In the genomic region with DNA sequence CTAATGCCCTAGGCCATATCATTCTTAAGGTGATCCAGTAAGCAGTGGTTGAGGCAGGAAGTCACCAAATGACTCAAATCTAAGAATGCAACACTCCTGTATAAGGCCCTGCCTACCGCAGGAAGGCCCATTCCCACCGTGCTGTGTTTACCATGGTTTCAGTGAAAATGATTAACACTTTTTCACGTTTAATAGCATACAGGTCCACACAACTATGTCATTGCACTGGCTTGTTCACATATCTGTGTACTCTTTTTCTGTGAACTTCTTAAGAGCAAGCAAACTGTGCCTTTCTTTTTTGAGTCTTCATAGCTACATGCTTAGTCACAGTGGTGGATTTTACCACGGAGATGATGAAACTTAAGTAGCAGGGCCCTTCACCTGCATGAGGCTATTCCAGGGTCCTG, we compare ENCODE assay signal across 10 cellular contexts.
DNase-seq lines count a peak whose midpoint lies in the region; ATAC-seq and TF ChIP-seq lines count a peak whose summit lies in the region.
"Had no signal": no experiment of that assay in that cellular context is flagged by ENCODE, and none has a peak within 500 bp of the region (broad histone marks: within the 10 kb centered on the region; RNA-seq: fewer than 3 reads in every experiment).

No MANE protein-coding gene starts in this region.

- H3K4me1 ChIP-seq in tibial nerve, result no peaks in the 10 kb centered on the region
- H3K4me1 ChIP-seq: SJSA1 had no signal

- no peaks in the 10 kb centered on the region for H3K36me3 Mint-ChIP-seq in mesothelial cell of epicardium

- no peaks in the 10 kb centered on the region for H3K9me3 ChIP-seq in tibial nerve
- H3K9me3 ChIP-seq: SJSA1 had no signal

- WGBS in tibial nerve, 2 donors, result 87% methylated on average over 4 of the region's 4 CpGs

- peak overlapping the region; percentile 12 for H3K27ac Mint-ChIP-seq in mesothelial cell of epicardium

- H3K36me3 ChIP-seq in tibial nerve, result peaks cover 0 to 8% (median 0%) of the 10 kb centered on the region in 3 donors
- H3K36me3 ChIP-seq: SJSA1 had no signal

- DNase-seq in NCI-H69 (lab: John Stamatoyannopoulos, UW) (peak; percentile 21), mesothelial cell of epicardium (ENCODE audit: low spot score in 2 of 2, unreplicated experiment in 2 of 2) (no peak), NCI-H1048 (lab: John Stamatoyannopoulos, UW) (no peak), tibial nerve (ENCODE audit: low spot score in 2 of 2) (no peak), amygdala (lab: John Stamatoyannopoulos, UW) (no peak)
- DNase-seq: aorta, H7 had no signal

- H3K27me3 ChIP-seq in tibial nerve, result no peaks in the 10 kb centered on the region
- H3K27me3 ChIP-seq: SJSA1 had no signal

- no peaks in the 10 kb centered on the region for H3K4me1 Mint-ChIP-seq in mesothelial cell of epicardium

- H3K27me3 Mint-ChIP-seq in mesothelial cell of epicardium (ENCODE audit: low read depth), result no peaks in the 10 kb centered on the region

- no peak for TF ChIP-seq POLR2A in tibial nerve (IDR thresholded peaks at IDR 0.05)

- no peak overlapping the region for H3K4me3 ChIP-seq in tibial nerve
- H3K4me3 ChIP-seq: SJSA1 had no signal

- TF ChIP-seq CTCF in mesothelial cell of epicardium (IDR thresholded peaks at IDR 0.05; ENCODE audit: unreplicated experiment) (no peak), tibial nerve (IDR thresholded peaks at IDR 0.05) (no peak)

- H3K27ac ChIP-seq in tibial nerve, result no peak overlapping the region
- H3K27ac ChIP-seq: SJSA1 had no signal

- ATAC-seq in GM19043 (IDR thresholded peaks at IDR 0.05; ENCODE audit: low read depth, unreplicated experiment), result peak; percentile 73
- ATAC-seq in HG02840 (IDR thresholded peaks at IDR 0.05; ENCODE audit: low FRiP score, unreplicated experiment), result peak; percentile 97

- H3K4me3 Mint-ChIP-seq in mesothelial cell of epicardium, result no peak overlapping the region

- no peak for TF ChIP-seq EP300 in tibial nerve (IDR thresholded peaks at IDR 0.05)

- H3K9me3 Mint-ChIP-seq in mesothelial cell of epicardium, result no peaks in the 10 kb centered on the region
